18 cellular contexts compared by ENCODE assay signal in the genomic region with DNA sequence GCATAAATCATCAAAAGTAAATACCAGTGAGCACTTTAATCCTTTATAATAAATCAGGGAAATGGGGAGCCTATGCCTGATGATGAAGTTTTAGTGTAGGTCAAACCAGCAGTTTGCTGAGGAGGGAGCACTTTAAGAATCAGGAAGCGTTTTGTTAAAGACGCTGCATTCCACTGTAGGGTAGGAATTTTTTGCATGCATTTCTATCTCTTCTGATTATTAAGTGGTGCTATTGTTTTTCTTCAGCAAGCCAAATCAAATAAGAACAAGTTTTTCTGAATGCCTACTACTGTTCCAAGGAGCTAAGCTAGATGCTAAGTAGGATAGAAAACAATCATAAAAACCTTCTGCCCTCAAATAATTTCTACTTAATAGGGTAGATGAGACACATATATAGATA.
DNase-seq lines count a peak whose midpoint lies in the region; ATAC-seq, FAIRE-seq and TF ChIP-seq lines count a peak whose summit lies in the region.
"Had no signal": no experiment of that assay in that cellular context is flagged by ENCODE, and none has a peak within 500 bp of the region (broad histone marks: within the 10 kb centered on the region; RNA-seq: fewer than 3 reads in every experiment).

No MANE protein-coding gene starts in this region.

- dilution Hi-C loops in IMR-90 (cut with HindIII; ENCODE audit: low sequenced_read_pairs, unreplicated experiment) (no loop called here), endothelial cell of umbilical vein (cut with MboI; ENCODE audit: extremely low pct_ligation_motif_present, low sequenced_read_pairs) (no loop called here)

- H3K4ac ChIP-seq in IMR-90 (ENCODE audit: low read depth, low read length): no peak overlapping the region
- H3K4ac ChIP-seq in mesendoderm (ENCODE audit: low read depth, low read length): no peak overlapping the region

- H2BK120ac ChIP-seq in IMR-90 (ENCODE audit: low read depth, low read length): no peak overlapping the region
- H2BK120ac ChIP-seq in mesendoderm (ENCODE audit: low read depth, low read length): no peak overlapping the region

- H3K36me3 Mint-ChIP-seq in effector memory CD8-positive, alpha-beta T cell (ENCODE audit: insufficient read depth): no peaks in the 10 kb centered on the region
- H3K36me3 Mint-ChIP-seq: CD14-positive monocyte; CD4-positive, alpha-beta memory T cell had no signal

- no peak overlapping the region for H2BK5ac ChIP-seq in IMR-90 (ENCODE audit: low read depth, low read length, poor library complexity, severe bottlenecking)
- H2BK5ac ChIP-seq in mesendoderm (ENCODE audit: low read length): no peak overlapping the region

- no peak for TF ChIP-seq RAD21 in IMR-90 (IDR thresholded peaks at IDR 0.05; ENCODE audit: low read length)

- no peak overlapping the region for H3K23ac ChIP-seq in IMR-90 (ENCODE audit: low read depth, low read length)
- H3K23ac ChIP-seq in mesendoderm (ENCODE audit: low read length): no peak overlapping the region

- TF ChIP-seq POLR2A in IMR-90 (IDR thresholded peaks at IDR 0.05; ENCODE audit: low read depth, low read length) (no peak), endothelial cell of umbilical vein (IDR thresholded peaks at IDR 0.05; ENCODE audit: low read depth, low read length) (no peak)

- H4K8ac ChIP-seq in IMR-90 (ENCODE audit: low read depth in 2 of 2, low read length in 2 of 2) (no peak overlapping the region), mesendoderm (ENCODE audit: low read depth, low read length) (no peak overlapping the region)

- H2AK9ac ChIP-seq in IMR-90 (replicated peaks; ENCODE audit: low read depth, low read length, poor library complexity): no peak overlapping the region

- H3K4me3 ChIP-seq in IMR-90 (ENCODE audit: insufficient read depth, low read depth, low read length): no peak overlapping the region
- H3K4me3 ChIP-seq in endothelial cell of umbilical vein (replicated peaks in 1 of 3; ENCODE audit: insufficient read depth in 1 of 3, low read depth in 1 of 3, low read length in 3 of 3): no peak overlapping the region
- no peak overlapping the region for H3K4me3 ChIP-seq in mesendoderm (ENCODE audit: low read length)
- H3K4me3 ChIP-seq: BLaER1, K562 had no signal

- no peak overlapping the region for H3K18ac ChIP-seq in IMR-90 (ENCODE audit: low read depth, low read length)
- H3K18ac ChIP-seq in mesendoderm (ENCODE audit: low read length): no peak overlapping the region

- H3K9ac ChIP-seq in IMR-90 (ENCODE audit: low read depth, low read length) (no peak overlapping the region), endothelial cell of umbilical vein (replicated peaks; ENCODE audit: extremely low read depth, insufficient read depth, low read length) (no peak overlapping the region), mesendoderm (ENCODE audit: low read length) (no peak overlapping the region)
- H3K9ac ChIP-seq: BLaER1 had no signal

- WGBS in IMR-90 (ENCODE audit: extremely low coverage in 2 of 2, insufficient read length in 1 of 2), 2 experiments: no CpG with 5 or more reads among the region's 2 CpGs
- WGBS in mesendoderm (ENCODE audit: extremely low coverage, insufficient coverage, low lambda C conversion rate): no CpG with 5 or more reads among the region's 2 CpGs

- no peaks in the 10 kb centered on the region for H4K20me1 ChIP-seq in IMR-90 (ENCODE audit: insufficient read depth, low read length)
- H4K20me1 ChIP-seq in endothelial cell of umbilical vein (replicated peaks; ENCODE audit: control insufficient read depth, extremely low read depth, insufficient read depth, low read length): no peaks in the 10 kb centered on the region
- H4K20me1 ChIP-seq: BLaER1 had no signal

- no peak overlapping the region for H2AK5ac ChIP-seq in IMR-90 (ENCODE audit: low read depth, low read length)
- no peak overlapping the region for H2AK5ac ChIP-seq in mesendoderm (ENCODE audit: low read length)

- BruUV-seq in IMR-90 (replicated peaks; lab: Mats Ljungman, UMichigan): no TSS peak
- no TSS peak for BruUV-seq in endothelial cell of umbilical vein (replicated peaks; lab: Mats Ljungman, UMichigan)

- CTCF ChIA-PET in IMR-90 (lab: Yijun Ruan, JAX): no interaction called here
- CTCF ChIA-PET in endothelial cell of umbilical vein (lab: Charles Lee): no interaction called here

- no peaks in the 10 kb centered on the region for H3K27me3 ChIP-seq in IMR-90 (ENCODE audit: control insufficient read depth, insufficient read depth, low read length)
- no peaks in the 10 kb centered on the region for H3K27me3 ChIP-seq in endothelial cell of umbilical vein (ENCODE audit: control insufficient read depth in 2 of 2, insufficient read depth in 2 of 2, low read length in 2 of 2)
- H3K27me3 ChIP-seq in mesendoderm (ENCODE audit: insufficient read depth, low read length, poor library complexity): no peaks in the 10 kb centered on the region
- H3K27me3 ChIP-seq: BLaER1 had no signal

- H3K9me3 Mint-ChIP-seq in effector memory CD8-positive, alpha-beta T cell: peaks cover 0 to 6% of the 10 kb centered on the region in 2 donors
- H3K9me3 Mint-ChIP-seq: H9 had no signal

- H3K4me2 ChIP-seq in IMR-90 (ENCODE audit: low read depth, low read length): no peak overlapping the region
- H3K4me2 ChIP-seq in endothelial cell of umbilical vein (ENCODE audit: insufficient read depth, low read length): no peak overlapping the region
- no peak overlapping the region for H3K4me2 ChIP-seq in mesendoderm (ENCODE audit: low read length)
- H3K4me2 ChIP-seq: BLaER1 had no signal

- H3K14ac ChIP-seq in IMR-90 (replicated peaks; ENCODE audit: low read depth, low read length): no peak overlapping the region

- H3K9me3 ChIP-seq in IMR-90 (ENCODE audit: control insufficient read depth, insufficient read depth, low read length): no peaks in the 10 kb centered on the region
- H3K9me3 ChIP-seq in endothelial cell of umbilical vein (replicated peaks; ENCODE audit: control insufficient read depth, insufficient read depth, low read length): no peaks in the 10 kb centered on the region
- H3K9me3 ChIP-seq: BLaER1 had no signal

- H3K4me1 ChIP-seq in IMR-90 (ENCODE audit: control insufficient read depth, insufficient read depth, low read length) (no peaks in the 10 kb centered on the region), endothelial cell of umbilical vein (ENCODE audit: control insufficient read depth, extremely low read depth, insufficient read depth, low read length) (no peaks in the 10 kb centered on the region), mesendoderm (ENCODE audit: control insufficient read depth, low read depth, low read length) (no peaks in the 10 kb centered on the region)
- H3K4me1 ChIP-seq: BLaER1 had no signal

- ATAC-seq in IMR-90 (ENCODE audit: low read depth): peak; percentile 24; the same call in 1 of the 2 replicates
- no peak for ATAC-seq in effector memory CD8-positive, alpha-beta T cell (replicated peaks)
- ATAC-seq: K562 had no signal

- no peak overlapping the region for H4K91ac ChIP-seq in IMR-90 (ENCODE audit: insufficient read depth, low read depth, low read length)

- no peak overlapping the region for H3K27ac ChIP-seq in IMR-90 (ENCODE audit: insufficient read depth, low read length)
- no peak overlapping the region for H3K27ac ChIP-seq in endothelial cell of umbilical vein (ENCODE audit: insufficient read depth, low read depth, low read length)
- H3K27ac ChIP-seq in mesendoderm (ENCODE audit: low read depth, low read length): no peak overlapping the region
- H3K27ac ChIP-seq: BLaER1 had no signal

- H2BK20ac ChIP-seq in IMR-90 (ENCODE audit: low read depth, low read length): no peak overlapping the region

- no peak overlapping the region for H3K4me3 Mint-ChIP-seq in effector memory CD8-positive, alpha-beta T cell
- H3K4me3 Mint-ChIP-seq: CD14-positive monocyte; CD4-positive, alpha-beta memory T cell; H9 had no signal

- H2BK15ac ChIP-seq in IMR-90 (ENCODE audit: low read depth, low read length) (no peak overlapping the region), mesendoderm (replicated peaks; ENCODE audit: low read depth) (no peak overlapping the region)

- H3K56ac ChIP-seq in IMR-90 (ENCODE audit: extremely low read depth, insufficient read depth, low read length) (no peak overlapping the region), mesendoderm (ENCODE audit: low read length) (no peak overlapping the region)

- in situ Hi-C loops in IMR-90 (cut with MboI; ENCODE audit: low sequenced_read_pairs): no loop called here

- intact Hi-C loops in IMR-90 (cut with micrococcal nuclease) (no loop called here), endothelial cell of umbilical vein (cut with micrococcal nuclease) (no loop called here)

- H3K9me1 ChIP-seq in IMR-90 (ENCODE audit: insufficient read depth, low read length) (no peaks in the 10 kb centered on the region), endothelial cell of umbilical vein (replicated peaks; ENCODE audit: control insufficient read depth, extremely low read depth, insufficient read depth, low read length) (no peaks in the 10 kb centered on the region)

- no peak for FAIRE-seq in endothelial cell of umbilical vein (lab: Jason Lieb, UNC)
- FAIRE-seq: G401.6, GM12891, K562 had no signal

- H3K79me2 ChIP-seq in endothelial cell of umbilical vein (ENCODE audit: control insufficient read depth, insufficient read depth, low read length) (no peaks in the 10 kb centered on the region), mesendoderm (ENCODE audit: control insufficient read depth, insufficient read depth, low read length) (no peaks in the 10 kb centered on the region)

- no peak overlapping the region for H3K27ac Mint-ChIP-seq in effector memory CD8-positive, alpha-beta T cell
- H3K27ac Mint-ChIP-seq: CD14-positive monocyte; CD4-positive, alpha-beta memory T cell had no signal

- no peaks in the 10 kb centered on the region for H3K4me1 Mint-ChIP-seq in effector memory CD8-positive, alpha-beta T cell (ENCODE audit: low read depth in 2 of 2)
- H3K4me1 Mint-ChIP-seq: CD14-positive monocyte; CD4-positive, alpha-beta memory T cell had no signal

- TF ChIP-seq CTCF in IMR-90 (conservative IDR thresholded peaks at IDR 0.05; ENCODE audit: low read depth, low read length) (no peak), endothelial cell of umbilical vein (IDR thresholded peaks at IDR 0.05; ENCODE audit: extremely low read depth in 1 of 2, insufficient read depth in 1 of 2, low read depth in 1 of 2, low read length in 2 of 2) (no peak)

- H4K5ac ChIP-seq in IMR-90 (ENCODE audit: low read depth, low read length) (no peak overlapping the region), mesendoderm (ENCODE audit: low read length) (no peak overlapping the region)

- DNase-seq in COLO829 (ENCODE audit: low spot score) (peak; percentile 35), IMR-90 (no peak), endothelial cell of umbilical vein (ENCODE audit: low read depth, low spot score) (no peak), mesendoderm (peak; percentile 7), NCI-H526 (lab: John Stamatoyannopoulos, UW) (no peak), DMS 273 (lab: John Stamatoyannopoulos, UW; ENCODE audit: unreplicated experiment) (no peak)
- DNase-seq in effector memory CD8-positive, alpha-beta T cell: no peak
- DNase-seq: 8988T; Calu3; CD4-positive, alpha-beta memory T cell; DMS 273 treated with DMSO at 0.1 percent for 48 hours; GOT3; H9 had no signal

- H3K27me3 Mint-ChIP-seq in effector memory CD8-positive, alpha-beta T cell: no peaks in the 10 kb centered on the region
- H3K27me3 Mint-ChIP-seq: CD4-positive, alpha-beta memory T cell had no signal

- H3K36me3 ChIP-seq in IMR-90 (ENCODE audit: control insufficient read depth, insufficient read depth, low read length) (no peaks in the 10 kb centered on the region), endothelial cell of umbilical vein (ENCODE audit: control insufficient read depth in 2 of 2, extremely low read depth in 1 of 2, insufficient read depth in 2 of 2, low read length in 2 of 2) (no peaks in the 10 kb centered on the region), mesendoderm (ENCODE audit: control insufficient read depth, insufficient read depth, low read length) (no peaks in the 10 kb centered on the region)
- H3K36me3 ChIP-seq: BLaER1 had no signal

- H3K79me1 ChIP-seq in IMR-90 (ENCODE audit: low read depth in 1 of 2, low read length in 2 of 2): no peaks in the 10 kb centered on the region
- H3K79me1 ChIP-seq in mesendoderm (ENCODE audit: low read length): no peaks in the 10 kb centered on the region

- H2AFZ ChIP-seq in IMR-90 (replicated peaks; ENCODE audit: low read length, poor library complexity) (no peak overlapping the region), endothelial cell of umbilical vein (ENCODE audit: low read depth, low read length) (peak overlapping the region; percentile 38)

- POLR2A ChIA-PET in IMR-90 (lab: Charles Lee; ENCODE audit: unreplicated experiment) (no interaction called here), endothelial cell of umbilical vein (lab: Charles Lee) (no interaction called here)

Comparison
In these comparisons a context has a peak if more than half of its experiments do, and no peak if none do; other contexts are left out.
1. DNase-seq: peak in COLO829 (single experiment) and mesendoderm (single experiment); none in IMR-90 (single experiment), endothelial cell of umbilical vein (single experiment), NCI-H526 (0 of 2), effector memory CD8-positive, alpha-beta T cell (0 of 3) and DMS 273 (single experiment).